Comparison of ENCODE assay signal across 1 cellular context in the genomic region with DNA sequence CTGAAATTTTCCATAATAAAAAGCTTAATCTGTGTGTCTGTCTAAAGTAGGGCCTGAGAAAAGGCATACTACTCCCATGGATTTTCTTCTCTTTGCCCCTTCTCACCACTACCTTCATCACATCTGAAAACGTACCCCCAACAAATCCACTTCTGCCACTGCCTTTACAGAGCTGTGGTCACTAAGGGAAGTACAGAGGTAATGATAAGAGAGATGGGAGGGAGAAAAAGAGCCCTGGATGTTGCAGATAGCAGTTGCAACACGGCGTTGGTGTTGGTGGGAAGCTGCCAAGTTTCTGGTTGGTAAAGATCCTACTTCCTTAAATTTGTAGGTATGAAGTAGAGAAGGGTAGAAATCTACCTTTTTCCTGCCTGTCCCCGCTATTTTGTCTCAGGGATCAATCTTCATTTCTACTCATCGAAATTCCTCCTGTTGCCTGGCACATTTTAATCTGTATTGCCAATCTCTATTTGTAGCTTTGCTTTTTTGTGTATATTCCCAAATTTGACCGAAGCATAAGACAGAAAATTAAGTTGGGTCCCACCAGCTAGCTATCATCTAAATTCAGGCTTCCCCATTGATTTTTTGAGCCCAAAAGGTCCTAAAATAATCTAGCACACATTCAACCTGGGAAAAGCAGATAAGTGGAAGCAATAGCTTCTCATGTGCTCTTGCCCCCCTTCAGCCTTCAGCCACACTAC.
TF ChIP-seq lines count a peak whose summit lies in the region.

No MANE protein-coding gene starts in this region.

TF ChIP-seq in K562, 482 proteins besides CTCF, POLR2A, EP300 and RAD21 (continued from another document and continues in another):
- TF ChIP-seq MAFF (IDR thresholded peaks at IDR 0.05; ENCODE audit: low read length) (no peak), NONO (IDR thresholded peaks at IDR 0.05; ENCODE audit: low read depth in 2 of 2, low read length in 1 of 2) (no peak; a peak in 1 of 4 replicates), NBN (IDR thresholded peaks at IDR 0.05; ENCODE audit: low read depth) (peak; percentile 92), VEZF1 (CRISPR knock-in tag; IDR thresholded peaks at IDR 0.05) (peak; percentile 79), ZNF174 (CRISPR knock-in tag; IDR thresholded peaks at IDR 0.05) (no peak), ZBED1 (IDR thresholded peaks at IDR 0.05) (peak; percentile 77; the same call in 1 of the 2 replicates), ELK1 (CRISPR knock-in tag; IDR thresholded peaks at IDR 0.05) (no peak), NCOR1 (IDR thresholded peaks at IDR 0.05) (peak; percentile 94), KLF1 (tag; IDR thresholded peaks at IDR 0.05) (no peak), ZNF584 (CRISPR knock-in tag; IDR thresholded peaks at IDR 0.05; ENCODE audit: low read depth) (0 out of 2 replicates have a peak, but pooled peaks have one; percentile 43), ZNF785 (CRISPR knock-in tag; IDR thresholded peaks at IDR 0.05) (no peak), MAFG (tag; conservative IDR thresholded peaks at IDR 0.05) (no peak), ZNF444 (CRISPR knock-in tag; IDR thresholded peaks at IDR 0.05) (no peak), DIDO1 (tag; IDR thresholded peaks at IDR 0.05; ENCODE audit: low read depth) (peak; percentile 49; the same call in 1 of the 2 replicates), LCOR (CRISPR knock-in tag; IDR thresholded peaks at IDR 0.05) (peak; percentile 75; the same call in 1 of the 2 replicates), POLR2H (tag; IDR thresholded peaks at IDR 0.05; ENCODE audit: low read depth) (peak; percentile 3; the same call in 1 of the 2 replicates), PBX2 (CRISPR knock-in tag; IDR thresholded peaks at IDR 0.05; ENCODE audit: low read depth) (no peak), PBX2 (tag; conservative IDR thresholded peaks at IDR 0.05; ENCODE audit: low read depth) (no peak), HDAC8 (tag; IDR thresholded peaks at IDR 0.05) (no peak), ZNF175 (CRISPR knock-in tag; IDR thresholded peaks at IDR 0.05; ENCODE audit: low read depth) (peak; percentile 79; the same call in 1 of the 2 replicates), KLF10 (CRISPR knock-in tag; IDR thresholded peaks at IDR 0.05) (no peak), RBBP5 (IDR thresholded peaks at IDR 0.05; ENCODE audit: borderline replicate concordance, insufficient read depth, low read length, poor library complexity, severe bottlenecking) (peak; percentile 69), NFYB (IDR thresholded peaks at IDR 0.05; ENCODE audit: extremely low read depth, insufficient read length) (no peak), CREB3L1 (IDR thresholded peaks at IDR 0.05; ENCODE audit: borderline replicate concordance, low read depth) (0 out of 2 replicates have a peak, but pooled peaks have one; percentile 55), ZNF324 (CRISPR knock-in tag; IDR thresholded peaks at IDR 0.05) (0 out of 2 replicates have a peak, but pooled peaks have one; percentile 37), HSF4 (CRISPR knock-in tag; IDR thresholded peaks at IDR 0.05; ENCODE audit: borderline replicate concordance) (no peak), ZNF507 (tag; conservative IDR thresholded peaks at IDR 0.05) (no peak), IRF2 (CRISPR knock-in tag; IDR thresholded peaks at IDR 0.05) (no peak), TEAD2 (tag; IDR thresholded peaks at IDR 0.05) (no peak), HEY1 (CRISPR knock-in tag; IDR thresholded peaks at IDR 0.05; ENCODE audit: borderline replicate concordance) (peak; percentile 84; the same call in 1 of the 2 replicates), ZFP91 (CRISPR knock-in tag; IDR thresholded peaks at IDR 0.05) (no peak), KDM5B (IDR thresholded peaks at IDR 0.05; ENCODE audit: insufficient replicate concordance, low read depth, low read length) (no peak), TAF7 (tag; IDR thresholded peaks at IDR 0.05) (no peak), NFXL1 (CRISPR knock-in tag; IDR thresholded peaks at IDR 0.05) (no peak), NRF1 (conservative IDR thresholded peaks at IDR 0.05 in 1 of 2, IDR thresholded peaks at IDR 0.05 in 1 of 2) (no peak), CREBBP (IDR thresholded peaks at IDR 0.05; ENCODE audit: low read depth, low read length) (no peak), ZNF695 (CRISPR knock-in tag; IDR thresholded peaks at IDR 0.05) (no peak), NR4A1 (CRISPR knock-in tag; IDR thresholded peaks at IDR 0.05) (no peak), NR4A1 (tag; IDR thresholded peaks at IDR 0.05) (0 out of 2 replicates have a peak, but pooled peaks have one; percentile 48)
- TF ChIP-seq, protein P1, sequence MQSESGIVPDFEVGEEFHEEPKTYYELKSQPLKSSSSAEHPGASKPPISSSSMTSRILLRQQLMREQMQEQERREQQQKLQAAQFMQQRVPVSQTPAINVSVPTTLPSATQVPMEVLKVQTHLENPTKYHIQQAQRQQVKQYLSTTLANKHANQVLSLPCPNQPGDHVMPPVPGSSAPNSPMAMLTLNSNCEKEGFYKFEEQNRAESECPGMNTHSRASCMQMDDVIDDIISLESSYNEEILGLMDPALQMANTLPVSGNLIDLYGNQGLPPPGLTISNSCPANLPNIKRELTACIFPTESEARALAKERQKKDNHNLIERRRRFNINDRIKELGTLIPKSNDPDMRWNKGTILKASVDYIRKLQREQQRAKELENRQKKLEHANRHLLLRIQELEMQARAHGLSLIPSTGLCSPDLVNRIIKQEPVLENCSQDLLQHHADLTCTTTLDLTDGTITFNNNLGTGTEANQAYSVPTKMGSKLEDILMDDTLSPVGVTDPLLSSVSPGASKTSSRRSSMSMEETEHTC (IDR thresholded peaks at IDR 0.05), result no peak
- TF ChIP-seq, protein P2, sequence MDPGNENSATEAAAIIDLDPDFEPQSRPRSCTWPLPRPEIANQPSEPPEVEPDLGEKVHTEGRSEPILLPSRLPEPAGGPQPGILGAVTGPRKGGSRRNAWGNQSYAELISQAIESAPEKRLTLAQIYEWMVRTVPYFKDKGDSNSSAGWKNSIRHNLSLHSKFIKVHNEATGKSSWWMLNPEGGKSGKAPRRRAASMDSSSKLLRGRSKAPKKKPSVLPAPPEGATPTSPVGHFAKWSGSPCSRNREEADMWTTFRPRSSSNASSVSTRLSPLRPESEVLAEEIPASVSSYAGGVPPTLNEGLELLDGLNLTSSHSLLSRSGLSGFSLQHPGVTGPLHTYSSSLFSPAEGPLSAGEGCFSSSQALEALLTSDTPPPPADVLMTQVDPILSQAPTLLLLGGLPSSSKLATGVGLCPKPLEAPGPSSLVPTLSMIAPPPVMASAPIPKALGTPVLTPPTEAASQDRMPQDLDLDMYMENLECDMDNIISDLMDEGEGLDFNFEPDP (CRISPR knock-in tag; IDR thresholded peaks at IDR 0.05), result no peak
- TF ChIP-seq, protein P3, sequence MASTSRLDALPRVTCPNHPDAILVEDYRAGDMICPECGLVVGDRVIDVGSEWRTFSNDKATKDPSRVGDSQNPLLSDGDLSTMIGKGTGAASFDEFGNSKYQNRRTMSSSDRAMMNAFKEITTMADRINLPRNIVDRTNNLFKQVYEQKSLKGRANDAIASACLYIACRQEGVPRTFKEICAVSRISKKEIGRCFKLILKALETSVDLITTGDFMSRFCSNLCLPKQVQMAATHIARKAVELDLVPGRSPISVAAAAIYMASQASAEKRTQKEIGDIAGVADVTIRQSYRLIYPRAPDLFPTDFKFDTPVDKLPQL (IDR thresholded peaks at IDR 0.05; ENCODE audit: extremely low read depth, insufficient read length), result no peak
- TF ChIP-seq, protein P4, sequence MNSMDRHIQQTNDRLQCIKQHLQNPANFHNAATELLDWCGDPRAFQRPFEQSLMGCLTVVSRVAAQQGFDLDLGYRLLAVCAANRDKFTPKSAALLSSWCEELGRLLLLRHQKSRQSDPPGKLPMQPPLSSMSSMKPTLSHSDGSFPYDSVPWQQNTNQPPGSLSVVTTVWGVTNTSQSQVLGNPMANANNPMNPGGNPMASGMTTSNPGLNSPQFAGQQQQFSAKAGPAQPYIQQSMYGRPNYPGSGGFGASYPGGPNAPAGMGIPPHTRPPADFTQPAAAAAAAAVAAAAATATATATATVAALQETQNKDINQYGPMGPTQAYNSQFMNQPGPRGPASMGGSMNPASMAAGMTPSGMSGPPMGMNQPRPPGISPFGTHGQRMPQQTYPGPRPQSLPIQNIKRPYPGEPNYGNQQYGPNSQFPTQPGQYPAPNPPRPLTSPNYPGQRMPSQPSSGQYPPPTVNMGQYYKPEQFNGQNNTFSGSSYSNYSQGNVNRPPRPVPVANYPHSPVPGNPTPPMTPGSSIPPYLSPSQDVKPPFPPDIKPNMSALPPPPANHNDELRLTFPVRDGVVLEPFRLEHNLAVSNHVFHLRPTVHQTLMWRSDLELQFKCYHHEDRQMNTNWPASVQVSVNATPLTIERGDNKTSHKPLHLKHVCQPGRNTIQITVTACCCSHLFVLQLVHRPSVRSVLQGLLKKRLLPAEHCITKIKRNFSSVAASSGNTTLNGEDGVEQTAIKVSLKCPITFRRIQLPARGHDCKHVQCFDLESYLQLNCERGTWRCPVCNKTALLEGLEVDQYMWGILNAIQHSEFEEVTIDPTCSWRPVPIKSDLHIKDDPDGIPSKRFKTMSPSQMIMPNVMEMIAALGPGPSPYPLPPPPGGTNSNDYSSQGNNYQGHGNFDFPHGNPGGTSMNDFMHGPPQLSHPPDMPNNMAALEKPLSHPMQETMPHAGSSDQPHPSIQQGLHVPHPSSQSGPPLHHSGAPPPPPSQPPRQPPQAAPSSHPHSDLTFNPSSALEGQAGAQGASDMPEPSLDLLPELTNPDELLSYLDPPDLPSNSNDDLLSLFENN (IDR thresholded peaks at IDR 0.05; ENCODE audit: low read depth in 2 of 2, low read length in 2 of 2), result peak in 1 of 2 experiments; percentile 97; a peak in 2 of 4 replicates
- TF ChIP-seq, protein P5, sequence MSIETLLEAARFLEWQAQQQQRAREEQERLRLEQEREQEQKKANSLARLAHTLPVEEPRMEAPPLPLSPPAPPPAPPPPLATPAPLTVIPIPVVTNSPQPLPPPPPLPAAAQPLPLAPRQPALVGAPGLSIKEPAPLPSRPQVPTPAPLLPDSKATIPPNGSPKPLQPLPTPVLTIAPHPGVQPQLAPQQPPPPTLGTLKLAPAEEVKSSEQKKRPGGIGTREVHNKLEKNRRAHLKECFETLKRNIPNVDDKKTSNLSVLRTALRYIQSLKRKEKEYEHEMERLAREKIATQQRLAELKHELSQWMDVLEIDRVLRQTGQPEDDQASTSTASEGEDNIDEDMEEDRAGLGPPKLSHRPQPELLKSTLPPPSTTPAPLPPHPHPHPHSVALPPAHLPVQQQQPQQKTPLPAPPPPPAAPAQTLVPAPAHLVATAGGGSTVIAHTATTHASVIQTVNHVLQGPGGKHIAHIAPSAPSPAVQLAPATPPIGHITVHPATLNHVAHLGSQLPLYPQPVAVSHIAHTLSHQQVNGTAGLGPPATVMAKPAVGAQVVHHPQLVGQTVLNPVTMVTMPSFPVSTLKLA (conservative IDR thresholded peaks at IDR 0.05), result peak in 1 of 2 experiments; percentile 50; a peak in 1 of 4 replicates
